In genomic region chr7:139109188-139109982, GRCh38 we compare ENCODE assay signal across 8 cellular contexts. TPM values are rescaled to one million over a fixed set of nuclear protein-coding genes. Genes with fewer than 3 reads are reported as not detected.
DNase-seq lines count a peak whose midpoint lies in the region; ATAC-seq lines count a peak whose summit lies in the region.

Gene ZC3HAV1 (minus strand): TSS chr7:139109720. CDS start chr7:139109331, 389 bp downstream.

- DNase-seq in AG08396 (ENCODE audit: low spot score) (peak; percentile 89), NCI-H345 treated with DMSO at 0.1 percent for 48 hours (lab: John Stamatoyannopoulos, UW; ENCODE audit: unreplicated experiment) (peak; percentile 62), cerebellum (ENCODE audit: low spot score) (peak; percentile 13), kidney glomerular epithelial cell (lab: John Stamatoyannopoulos, UW) (peak; percentile 67)
- DNase-seq in activated CD4-positive, alpha-beta T cell treated with anti-CD3 and anti-CD28 coated beads for 1 hour: peak; percentile 85
- DNase-seq in stimulated activated CD4-positive, alpha-beta T cell treated with anti-CD3 and anti-CD28 coated beads, Interleukin-1b, Interleukin-23, amount 100 ng/mL, for 1 hour (ENCODE audit: low read depth in 2 of 2): peak; percentile 60 to 62

- ATAC-seq in GM18873 (IDR thresholded peaks at IDR 0.05; ENCODE audit: low FRiP score, unreplicated experiment) (peak; percentile 63), HG03135 (IDR thresholded peaks at IDR 0.05; ENCODE audit: unreplicated experiment) (peak; percentile 65)

RNA-seq across cellular contexts. Expression of gene ZC3HAV1, which starts in this region (rescaled TPM):
- total RNA-seq in cerebellum: 6.3 TPM

Comparison
In these comparisons a context has a peak if more than half of its experiments do, and no peak if none do; other contexts are left out.
1. Peak in every context shown above with its lines: DNase-seq and ATAC-seq.
2. DNase-seq: peak in every context shown above with its lines; median percentile 89 in AG08396; 85 in activated CD4-positive, alpha-beta T cell treated with anti-CD3 and anti-CD28 coated beads for 1 hour; 67 in kidney glomerular epithelial cell; 62 in NCI-H345 treated with DMSO at 0.1 percent for 48 hours; 61 in stimulated activated CD4-positive, alpha-beta T cell treated with anti-CD3 and anti-CD28 coated beads, Interleukin-1b, Interleukin-23, amount 100 ng/mL, for 1 hour; 13 in cerebellum.